In genomic region chr6:131107166-131107565, GRCh38 we compare ENCODE assay signal across 14 cellular contexts. TPM values are rescaled to one million over a fixed set of nuclear protein-coding genes. Genes with fewer than 3 reads are reported as not detected.
DNase-seq lines count a peak whose midpoint lies in the region; ATAC-seq, FAIRE-seq and TF ChIP-seq lines count a peak whose summit lies in the region.
"Had no signal": no experiment of that assay in that cellular context is flagged by ENCODE, and none has a peak within 500 bp of the region (broad histone marks: within the 10 kb centered on the region; RNA-seq: fewer than 3 reads in every experiment).

No MANE protein-coding gene starts in this region.

- H3K4me1 ChIP-seq in A549: peaks cover 33% of the 10 kb centered on the region
- H3K4me1 ChIP-seq in HEK293 (ENCODE audit: control insufficient read depth, insufficient read depth, low read length): peaks cover 4% of the 10 kb centered on the region; the same call in 1 of the 2 replicates
- H3K4me1 ChIP-seq: prostate gland had no signal

- peak in 1 of 2 experiments; percentile 5; a peak in 1 of 5 replicates for TF ChIP-seq RAD21 in A549 (conservative IDR thresholded peaks at IDR 0.05 in 1 of 2, IDR thresholded peaks at IDR 0.05 in 1 of 2)

- no peaks in the 10 kb centered on the region for H3K9me3 Mint-ChIP-seq in osteocyte (ENCODE audit: unreplicated experiment)
- no peaks in the 10 kb centered on the region for H3K9me3 Mint-ChIP-seq in activated T-helper 2 cell treated with anti-CD3 and anti-CD28 coated beads, Interferon-gamma antibody, Interleukin-2, Interleukin-4, amounts not matched to agents 10 μg/mL and 5 μg/mL and 100 μg/mL, durations not matched to agents 14 hours and 24 hours and 36 hours

- DNase-seq in A549 (ENCODE audit: low read depth in 1 of 2, low spot score in 1 of 2): peak; percentile 26 to 48
- peak; percentile 99 for DNase-seq in amniotic epithelial cell (ENCODE audit: low read depth)
- peak; percentile 49 for DNase-seq in hepatic stellate cell (ENCODE audit: low spot score)
- no peak for DNase-seq in osteocyte (ENCODE audit: extremely low spot score, unreplicated experiment)
- DNase-seq in SIG-M5 (lab: John Stamatoyannopoulos, UW): no peak
- no peak for DNase-seq in activated T-helper 2 cell treated with anti-CD3 and anti-CD28 coated beads, Interferon-gamma antibody, Interleukin-2, Interleukin-4, amounts not matched to agents 10 μg/mL and 5 μg/mL and 100 μg/mL, durations not matched to agents 14 hours and 24 hours and 36 hours (ENCODE audit: low spot score)
- no peak for DNase-seq in NK-92 (lab: John Stamatoyannopoulos, UW; ENCODE audit: unreplicated experiment)
- DNase-seq: cerebellar nuclear complex, glutamatergic neuron, mesendoderm had no signal

- peaks cover 29% of the 10 kb centered on the region for H3K4me1 Mint-ChIP-seq in osteocyte (ENCODE audit: unreplicated experiment)
- H3K4me1 Mint-ChIP-seq in activated T-helper 2 cell treated with anti-CD3 and anti-CD28 coated beads, Interferon-gamma antibody, Interleukin-2, Interleukin-4, amounts not matched to agents 10 μg/mL and 5 μg/mL and 100 μg/mL, durations not matched to agents 14 hours and 24 hours and 36 hours (ENCODE audit: low read depth): peaks cover 6% of the 10 kb centered on the region

- TF ChIP-seq CTCF in A549 (IDR thresholded peaks at IDR 0.05) (no peak), HEK293 (tag by site-specific recombination; IDR thresholded peaks at IDR 0.05) (no peak), osteocyte (IDR thresholded peaks at IDR 0.05) (no peak)

- H3K4me3 ChIP-seq in A549 (no peak overlapping the region), HEK293 (ENCODE audit: low read depth, low read length) (no peak overlapping the region)
- H3K4me3 ChIP-seq: prostate gland, thoracic aorta had no signal

- H3K36me3 Mint-ChIP-seq in osteocyte (ENCODE audit: unreplicated experiment): no peaks in the 10 kb centered on the region
- H3K36me3 Mint-ChIP-seq in activated T-helper 2 cell treated with anti-CD3 and anti-CD28 coated beads, Interferon-gamma antibody, Interleukin-2, Interleukin-4, amounts not matched to agents 10 μg/mL and 5 μg/mL and 100 μg/mL, durations not matched to agents 14 hours and 24 hours and 36 hours (ENCODE audit: low read depth): no peaks in the 10 kb centered on the region

- WGBS in A549 (ENCODE audit: missing lambda C conversion rate): 31% methylated on average over 1 of the region's 1 CpG

- POLR2A ChIA-PET in A549 (lab: Yijun Ruan, JAX) (interaction anchor here (1.0 kb wide), 1 partner anchor 28 kb away, joined by 4 read pairs; the partner anchor contains the start of gene AKAP7), HEK293 (lab: Yijun Ruan, JAX) (no interaction called here)

- H3K4me3 Mint-ChIP-seq in osteocyte (ENCODE audit: unreplicated experiment): no peak overlapping the region
- no peak overlapping the region for H3K4me3 Mint-ChIP-seq in activated T-helper 2 cell treated with anti-CD3 and anti-CD28 coated beads, Interferon-gamma antibody, Interleukin-2, Interleukin-4, amounts not matched to agents 10 μg/mL and 5 μg/mL and 100 μg/mL, durations not matched to agents 14 hours and 24 hours and 36 hours (ENCODE audit: low read depth)

- H3K9me3 ChIP-seq in A549: no peaks in the 10 kb centered on the region
- H3K9me3 ChIP-seq in HEK293 (ENCODE audit: control insufficient read depth, insufficient read depth, low read depth, low read length): no peaks in the 10 kb centered on the region
- H3K9me3 ChIP-seq: prostate gland, thoracic aorta had no signal

- no peak for TF ChIP-seq EP300 in A549 (IDR thresholded peaks at IDR 0.05)

- no peak for FAIRE-seq in A549 (lab: Jason Lieb, UNC)

- peak; percentile 87 to 88 for ATAC-seq in A549

- intact Hi-C loops in activated T-helper 2 cell treated with anti-CD3 and anti-CD28 coated beads, Interferon-gamma antibody, Interleukin-2, Interleukin-4, amounts not matched to agents 10 μg/mL and 5 μg/mL and 100 μg/mL, durations not matched to agents 14 hours and 24 hours and 36 hours (cut with micrococcal nuclease): no loop called here

- H3K27me3 Mint-ChIP-seq in osteocyte (ENCODE audit: unreplicated experiment): no peaks in the 10 kb centered on the region
- H3K27me3 Mint-ChIP-seq in activated T-helper 2 cell treated with anti-CD3 and anti-CD28 coated beads, Interferon-gamma antibody, Interleukin-2, Interleukin-4, amounts not matched to agents 10 μg/mL and 5 μg/mL and 100 μg/mL, durations not matched to agents 14 hours and 24 hours and 36 hours (ENCODE audit: low read depth): peaks cover 9% of the 10 kb centered on the region

- CTCF ChIA-PET in A549 (lab: Yijun Ruan, JAX): interaction anchor here (0.9 to 1.9 kb wide), 2 partner anchors 10 to 218 kb away, joined by 3 to 5 read pairs; no protein-coding TSS in a partner anchor
- CTCF ChIA-PET in HEK293 (lab: Yijun Ruan, JAX): interaction anchor here (0.6 kb wide), 1 partner anchor 245 kb away, joined by 3 read pairs; no protein-coding TSS in a partner anchor

- H3K27ac Mint-ChIP-seq in osteocyte (ENCODE audit: unreplicated experiment): no peak overlapping the region
- no peak overlapping the region for H3K27ac Mint-ChIP-seq in activated T-helper 2 cell treated with anti-CD3 and anti-CD28 coated beads, Interferon-gamma antibody, Interleukin-2, Interleukin-4, amounts not matched to agents 10 μg/mL and 5 μg/mL and 100 μg/mL, durations not matched to agents 14 hours and 24 hours and 36 hours

- no peak for TF ChIP-seq POLR2A in A549 (IDR thresholded peaks at IDR 0.05; ENCODE audit: low read length)

- no peaks in the 10 kb centered on the region for H3K36me3 ChIP-seq in HEK293 (ENCODE audit: control insufficient read depth in 2 of 2, insufficient read depth in 1 of 2, low read length in 2 of 2)
- H3K36me3 ChIP-seq: prostate gland, thoracic aorta had no signal

- peak overlapping the region; percentile 43 to 75 for H3K27ac ChIP-seq in A549
- H3K27ac ChIP-seq in HEK293 (ENCODE audit: extremely low read depth, low read depth, low read length): no peak overlapping the region
- H3K27ac ChIP-seq: C4-2B, prostate gland, thoracic aorta had no signal

- H3K4me2 ChIP-seq in A549: peak overlapping the region; percentile 64

TF ChIP-seq in A549, 52 proteins besides CTCF, POLR2A, EP300 and RAD21 (continues in another document):
- TF ChIP-seq HOXB13 (CRISPR knock-in tag; IDR thresholded peaks at IDR 0.05; ENCODE audit: low read depth): no peak
- TF ChIP-seq FOSB (CRISPR knock-in tag; IDR thresholded peaks at IDR 0.05): no peak
- TF ChIP-seq EHF (CRISPR knock-in tag; IDR thresholded peaks at IDR 0.05): no peak
- TF ChIP-seq FOSL2 (IDR thresholded peaks at IDR 0.05): no peak
- peak; percentile 54; the same call in 1 of the 2 replicates for TF ChIP-seq FOSL2 (CRISPR knock-in tag; IDR thresholded peaks at IDR 0.05)
- peak; percentile 75; the same call in 1 of the 2 replicates for TF ChIP-seq GATA3 (IDR thresholded peaks at IDR 0.05; ENCODE audit: borderline replicate concordance)
- TF ChIP-seq JUNB (IDR thresholded peaks at IDR 0.05): peak; percentile 43; the same call in 1 of the 2 replicates
- no peak for TF ChIP-seq RCOR1 (IDR thresholded peaks at IDR 0.05; ENCODE audit: low read depth, low read length)
- no peak for TF ChIP-seq FOXS1 (CRISPR knock-in tag; IDR thresholded peaks at IDR 0.05)
- TF ChIP-seq NR3C1 (IDR thresholded peaks at IDR 0.05): no peak
- no peak for TF ChIP-seq HDAC2 (IDR thresholded peaks at IDR 0.05)
- no peak for TF ChIP-seq KDM5A (IDR thresholded peaks at IDR 0.05)
- no peak for TF ChIP-seq ESRRA (IDR thresholded peaks at IDR 0.05; ENCODE audit: borderline replicate concordance, low read length)
- TF ChIP-seq RNF2 (IDR thresholded peaks at IDR 0.05; ENCODE audit: borderline replicate concordance, low read depth): no peak

TF ChIP-seq in HEK293, 187 proteins besides CTCF, POLR2A, EP300 and RAD21 (continues in another document):
- no peak for TF ChIP-seq KLF7 (tag by site-specific recombination; IDR thresholded peaks at IDR 0.05; ENCODE audit: borderline replicate concordance)
- TF ChIP-seq, protein P1, sequence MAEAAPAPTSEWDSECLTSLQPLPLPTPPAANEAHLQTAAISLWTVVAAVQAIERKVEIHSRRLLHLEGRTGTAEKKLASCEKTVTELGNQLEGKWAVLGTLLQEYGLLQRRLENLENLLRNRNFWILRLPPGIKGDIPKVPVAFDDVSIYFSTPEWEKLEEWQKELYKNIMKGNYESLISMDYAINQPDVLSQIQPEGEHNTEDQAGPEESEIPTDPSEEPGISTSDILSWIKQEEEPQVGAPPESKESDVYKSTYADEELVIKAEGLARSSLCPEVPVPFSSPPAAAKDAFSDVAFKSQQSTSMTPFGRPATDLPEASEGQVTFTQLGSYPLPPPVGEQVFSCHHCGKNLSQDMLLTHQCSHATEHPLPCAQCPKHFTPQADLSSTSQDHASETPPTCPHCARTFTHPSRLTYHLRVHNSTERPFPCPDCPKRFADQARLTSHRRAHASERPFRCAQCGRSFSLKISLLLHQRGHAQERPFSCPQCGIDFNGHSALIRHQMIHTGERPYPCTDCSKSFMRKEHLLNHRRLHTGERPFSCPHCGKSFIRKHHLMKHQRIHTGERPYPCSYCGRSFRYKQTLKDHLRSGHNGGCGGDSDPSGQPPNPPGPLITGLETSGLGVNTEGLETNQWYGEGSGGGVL (tag by site-specific recombination; IDR thresholded peaks at IDR 0.05): peak; percentile 52; the same call in 1 of the 2 replicates

RNA-seq across cellular contexts. Expression of gene AKAP7, which starts 28.1 kb away (rescaled TPM):
- 2.8 and 3.7 TPM in 2 replicates for polyA plus RNA-seq in A549 (2011; rRNA removed)
- polyA plus RNA-seq in A549 (2012; cell fraction: cytosol; rRNA removed): 0.54 and 0.60 TPM in 2 replicates
- 0.20 and 0.80 TPM in 2 replicates for polyA plus RNA-seq in A549 (2012; cell fraction: nucleus; rRNA removed)
- polyA plus RNA-seq in A549 (2017; fragmentation: RNase III; extraction: RNeasy Plus Mini Kit Qiagen cat#74134 plus additional on column Dnase treatment): 2.5 to 3.0 TPM (median 2.7 TPM) in 3 replicates
- polyA minus RNA-seq in A549 (2011; rRNA and poly(A)+ RNA removed): 1.2 and 1.4 TPM in 2 replicates
- 4.4 and 4.5 TPM in 2 replicates for total RNA-seq in osteocyte
- 3.1 and 3.4 TPM in 2 replicates for total RNA-seq in activated T-helper 2 cell treated with anti-CD3 and anti-CD28 coated beads, Interferon-gamma antibody, Interleukin-2, Interleukin-4, amounts not matched to agents 10 μg/mL and 5 μg/mL and 100 μg/mL, durations not matched to agents 14 hours and 24 hours and 36 hours

RNA-seq across cellular contexts. Expression of gene EPB41L2, which starts 44.1 kb away (rescaled TPM):
- polyA plus RNA-seq in A549 (2011; rRNA removed) (33.9 and 42.9 TPM in 2 replicates), A549 (2017; fragmentation: RNase III; extraction: RNeasy Plus Mini Kit Qiagen cat#74134 plus additional on column Dnase treatment) (50.3 to 59.9 TPM (median 56.3 TPM) in 3 replicates)
- 18.9 and 22.1 TPM in 2 replicates for polyA plus RNA-seq in A549 (2012; cell fraction: cytosol; rRNA removed)
- polyA plus RNA-seq in A549 (2012; cell fraction: nucleus; rRNA removed): 23.5 and 43.7 TPM in 2 replicates
- polyA minus RNA-seq in A549 (2011; rRNA and poly(A)+ RNA removed): 43.1 and 60.3 TPM in 2 replicates
- total RNA-seq in osteocyte: 65.3 and 67.5 TPM in 2 replicates
- total RNA-seq in activated T-helper 2 cell treated with anti-CD3 and anti-CD28 coated beads, Interferon-gamma antibody, Interleukin-2, Interleukin-4, amounts not matched to agents 10 μg/mL and 5 μg/mL and 100 μg/mL, durations not matched to agents 14 hours and 24 hours and 36 hours: 20.8 and 26.9 TPM in 2 replicates

Comparison
In these comparisons a context has a peak if more than half of its experiments do, and no peak if none do; other contexts are left out.
1. DNase-seq: peak in A549 (2 of 2), amniotic epithelial cell (single experiment) and hepatic stellate cell (single experiment); none in osteocyte (single experiment), SIG-M5 (single experiment), activated T-helper 2 cell treated with anti-CD3 and anti-CD28 coated beads, Interferon-gamma antibody, Interleukin-2, Interleukin-4, amounts not matched to agents 10 μg/mL and 5 μg/mL and 100 μg/mL, durations not matched to agents 14 hours and 24 hours and 36 hours (single experiment) and NK-92 (single experiment).